ENCODE assay signal across 25 cellular contexts in genomic region chr7:148888300-148888699, GRCh38. TPM values are rescaled to one million over a fixed set of nuclear protein-coding genes. Genes with fewer than 3 reads are reported as not detected.
"Had no signal": no experiment of that assay in that cellular context is flagged by ENCODE, and none has a peak within 500 bp of the region (broad histone marks: within the 10 kb centered on the region; RNA-seq: fewer than 3 reads in every experiment).

No MANE protein-coding gene starts in this region.

- H3K9me3 Mint-ChIP-seq: activated CD4-positive, alpha-beta memory T cell treated with anti-CD3 and anti-CD28 coated beads, Interleukin-2, amount 10 ng/mL, durations not matched to agents 7 days and 5 days; activated naive CD4-positive, alpha-beta T cell treated with anti-CD3 and anti-CD28 coated beads, Interleukin-2, amount 10 ng/mL, durations not matched to agents 7 days and 5 days; activated T-cell treated with anti-CD3 and anti-CD28 coated beads, Interleukin-2, amount 50 U/mL, for 24 hours; brain had no signal

- H3K9me3 ChIP-seq: ascending aorta, breast epithelium, colonic mucosa, esophagus squamous epithelium, gastroesophageal sphincter had no signal

- FAIRE-seq: endometrium, endothelial cell of umbilical vein had no signal

- ATAC-seq: activated naive CD4-positive, alpha-beta T cell treated with anti-CD3 and anti-CD28 coated beads, Interleukin-2, amount 50 U/mL, for 72 hours; activated T-cell treated with anti-CD3 and anti-CD28 coated beads, Interleukin-2, amount 50 U/mL, for 72 hours; gastroesophageal sphincter had no signal

- DNase-seq: activated CD4-positive, alpha-beta memory T cell treated with anti-CD3 and anti-CD28 coated beads, Interleukin-2, amount 10 ng/mL, durations not matched to agents 7 days and 5 days; activated CD4-positive, alpha-beta T cell treated with anti-CD3 and anti-CD28 coated beads for 4 hours; activated CD4-positive, CD25-positive, alpha-beta regulatory T cell; activated CD4-positive, CD25-positive, alpha-beta regulatory T cell treated with anti-CD3 and anti-CD28 coated beads, Interleukin-2, amount 50 U/mL, for 72 hours; activated CD8-positive, alpha-beta memory T cell treated with anti-CD3 and anti-CD28 coated beads, Interleukin-2, amount 50 U/mL, for 48 hours; activated gamma-delta T cell; activated naive CD4-positive, alpha-beta T cell; activated naive CD4-positive, alpha-beta T cell treated with anti-CD3 and anti-CD28 coated beads, Interleukin-2, amount 10 ng/mL, durations not matched to agents 7 days and 5 days; activated T-cell treated with anti-CD3 and anti-CD28 coated beads for 4 hours; activated T-cell treated with anti-CD3 and anti-CD28 coated beads, Interleukin-2, amount 50 U/mL, for 24 hours; activated T-cell treated with anti-CD3 and anti-CD28 coated beads, Interleukin-2, amount 50 U/mL, for 72 hours; colonic mucosa; effector CD8-positive, alpha-beta T cell; esophagus squamous epithelium; foreskin melanocyte; T-helper 2 cell had no signal

- H3K27ac ChIP-seq: ascending aorta, breast epithelium, cardiac muscle cell, colonic mucosa, epithelial cell of prostate, esophagus squamous epithelium, gastroesophageal sphincter had no signal

- H3K27me3 ChIP-seq: ascending aorta, breast epithelium, cardiac muscle cell, colonic mucosa, esophagus squamous epithelium had no signal

- H3K4me3 Mint-ChIP-seq: activated CD4-positive, alpha-beta memory T cell treated with anti-CD3 and anti-CD28 coated beads, Interleukin-2, amount 10 ng/mL, durations not matched to agents 7 days and 5 days; activated naive CD4-positive, alpha-beta T cell treated with anti-CD3 and anti-CD28 coated beads, Interleukin-2, amount 10 ng/mL, durations not matched to agents 7 days and 5 days; activated T-cell treated with anti-CD3 and anti-CD28 coated beads, Interleukin-2, amount 50 U/mL, for 24 hours; activated T-cell treated with anti-CD3 and anti-CD28 coated beads, Interleukin-2, amount 50 U/mL, for 72 hours had no signal

- H3K36me3 ChIP-seq: ascending aorta, breast epithelium, cardiac muscle cell, colonic mucosa, esophagus squamous epithelium, gastroesophageal sphincter had no signal

- H3K4me1 ChIP-seq: ascending aorta, breast epithelium, colonic mucosa had no signal

- H3K27me3 Mint-ChIP-seq: activated T-cell treated with anti-CD3 and anti-CD28 coated beads, Interleukin-2, amount 50 U/mL, for 24 hours; brain had no signal

- H3K27ac Mint-ChIP-seq: activated CD4-positive, alpha-beta memory T cell treated with anti-CD3 and anti-CD28 coated beads, Interleukin-2, amount 10 ng/mL, durations not matched to agents 7 days and 5 days; activated naive CD4-positive, alpha-beta T cell treated with anti-CD3 and anti-CD28 coated beads, Interleukin-2, amount 10 ng/mL, durations not matched to agents 7 days and 5 days; activated T-cell treated with anti-CD3 and anti-CD28 coated beads, Interleukin-2, amount 50 U/mL, for 72 hours had no signal

- H3K4me3 ChIP-seq: ascending aorta, breast epithelium, cardiac muscle cell, colonic mucosa, esophagus squamous epithelium, gastroesophageal sphincter had no signal

RNA-seq across cellular contexts. Expression of gene EZH2, which starts 4.2 kb away (rescaled TPM):
- total RNA-seq: ascending aorta had no signal
